ENCODE assay signal across 1 cellular context in the genomic region with DNA sequence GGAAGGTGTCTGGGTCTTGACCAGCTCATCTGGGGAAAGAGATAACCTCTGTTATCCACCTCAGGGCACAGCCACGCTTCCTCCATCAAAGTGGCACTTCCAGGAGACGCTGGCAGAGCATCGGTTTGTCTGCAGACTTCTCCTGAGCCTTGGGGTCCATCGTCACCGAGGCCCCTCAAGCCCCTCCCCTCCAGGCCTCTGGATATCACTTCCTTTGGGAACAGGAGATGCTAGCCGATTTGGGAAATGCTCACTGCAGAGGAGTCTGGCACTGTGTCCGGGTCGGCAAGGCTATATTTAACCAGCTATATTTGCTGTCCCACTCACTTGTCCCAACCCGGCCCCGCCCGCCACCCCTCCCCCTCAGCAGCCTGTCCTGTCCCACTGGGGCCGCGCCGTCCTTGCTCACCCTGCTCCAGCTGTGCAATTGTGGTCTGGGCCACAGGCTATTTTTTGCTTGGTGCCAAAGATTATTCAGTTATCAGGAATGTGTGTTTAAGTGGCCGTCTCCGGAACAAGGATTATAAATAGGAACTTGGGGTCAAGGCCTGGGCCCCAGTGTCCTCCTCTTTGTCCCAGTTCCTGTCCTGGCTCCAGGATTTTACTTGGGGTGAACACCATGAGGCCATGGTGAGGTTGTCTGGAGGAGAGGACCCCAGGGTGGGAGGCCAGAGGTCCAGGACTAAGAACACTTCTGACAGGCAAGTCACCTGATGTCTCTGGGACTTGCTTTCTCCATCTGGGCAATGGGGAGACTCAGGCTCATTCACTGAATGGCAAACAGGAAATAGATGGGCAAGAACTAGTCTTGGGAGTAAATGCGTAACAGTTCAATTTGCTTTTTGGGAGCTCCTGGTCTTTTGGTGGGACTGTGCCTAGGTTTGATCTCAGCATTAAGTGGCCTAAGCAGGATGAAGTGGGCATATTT.
TF ChIP-seq lines count a peak whose summit lies in the region.

No MANE protein-coding gene starts in this region.

TF ChIP-seq in IMR-90, 13 proteins besides CTCF, POLR2A, EP300 and RAD21 (continued from another document):
- TF ChIP-seq USF2 (IDR thresholded peaks at IDR 0.05; ENCODE audit: low read depth, low read length) (no peak), MAZ (IDR thresholded peaks at IDR 0.05; ENCODE audit: borderline replicate concordance, low read depth, low read length) (no peak), RCOR1 (IDR thresholded peaks at IDR 0.05; ENCODE audit: insufficient replicate concordance, low read length) (no peak), CEBPB (IDR thresholded peaks at IDR 0.05; ENCODE audit: low read depth, low read length) (no peak), RFX5 (IDR thresholded peaks at IDR 0.05; ENCODE audit: low read depth, low read length) (no peak), MAFK (IDR thresholded peaks at IDR 0.05; ENCODE audit: low read depth, low read length) (no peak), CHD1 (IDR thresholded peaks at IDR 0.05; ENCODE audit: low read depth, low read length) (no peak), SMC3 (IDR thresholded peaks at IDR 0.05; ENCODE audit: low read depth, low read length) (no peak), MXI1 (IDR thresholded peaks at IDR 0.05; ENCODE audit: borderline replicate concordance, low read depth, low read length) (no peak)
- TF ChIP-seq, protein P1, sequence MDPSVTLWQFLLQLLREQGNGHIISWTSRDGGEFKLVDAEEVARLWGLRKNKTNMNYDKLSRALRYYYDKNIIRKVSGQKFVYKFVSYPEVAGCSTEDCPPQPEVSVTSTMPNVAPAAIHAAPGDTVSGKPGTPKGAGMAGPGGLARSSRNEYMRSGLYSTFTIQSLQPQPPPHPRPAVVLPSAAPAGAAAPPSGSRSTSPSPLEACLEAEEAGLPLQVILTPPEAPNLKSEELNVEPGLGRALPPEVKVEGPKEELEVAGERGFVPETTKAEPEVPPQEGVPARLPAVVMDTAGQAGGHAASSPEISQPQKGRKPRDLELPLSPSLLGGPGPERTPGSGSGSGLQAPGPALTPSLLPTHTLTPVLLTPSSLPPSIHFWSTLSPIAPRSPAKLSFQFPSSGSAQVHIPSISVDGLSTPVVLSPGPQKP (IDR thresholded peaks at IDR 0.05; ENCODE audit: borderline replicate concordance, low read depth, low read length) = no peak
TF ChIP-seq in IMR-90: peak in this region for 0.
